ENCODE assay signal across 22 cellular contexts in genomic region chr1:204587621-204588020, GRCh38.
"Had no signal": no experiment of that assay in that cellular context is flagged by ENCODE, and none has a peak within 500 bp of the region (broad histone marks: within the 10 kb centered on the region; RNA-seq: fewer than 3 reads in every experiment).

No MANE protein-coding gene starts in this region.

- H3K27ac ChIP-seq: hepatocyte, left ventricle myocardium inferior, neural progenitor cell, testis had no signal

- H3K79me2 ChIP-seq: hepatocyte had no signal

- H3K9me3 ChIP-seq: left ventricle myocardium inferior, testis had no signal

- H3K36me3 Mint-ChIP-seq: mesothelial cell of epicardium; neural progenitor cell; stimulated activated effector memory CD8-positive, alpha-beta T cell treated with anti-CD3 and anti-CD28 coated beads, Interleukin-12 subunit alpha, Interleukin-12 subunit beta, amount 100 ng/mL, for 72 hours; type B pancreatic cell had no signal

- H3K27ac Mint-ChIP-seq: activated B cell treated with CpG ODN at 0.5 μM for 24 hours; activated CD4-positive, alpha-beta memory T cell treated with anti-CD3 and anti-CD28 coated beads, Interleukin-2, amount 10 ng/mL, durations not matched to agents 7 days and 5 days; activated CD4-positive, alpha-beta T cell treated with anti-CD3 and anti-CD28 coated beads, Interleukin-2, amount 10 ng/mL, durations not matched to agents 24 days and 14 days; activated naive CD4-positive, alpha-beta T cell treated with anti-CD3 and anti-CD28 coated beads, Interleukin-2, amount 50 U/mL, for 24 hours; immature natural killer cell; mesothelial cell of epicardium; neural progenitor cell; stimulated activated effector memory CD8-positive, alpha-beta T cell treated with anti-CD3 and anti-CD28 coated beads, Interleukin-12 subunit alpha, Interleukin-12 subunit beta, amount 100 ng/mL, for 72 hours; type B pancreatic cell had no signal

- H3K27me3 ChIP-seq: hepatocyte, neural progenitor cell, testis had no signal

- H3K36me3 ChIP-seq: left ventricle myocardium inferior, neural progenitor cell had no signal

- H3K9ac ChIP-seq: neural progenitor cell had no signal

- H2AFZ ChIP-seq: hepatocyte, neural progenitor cell had no signal

- H3K27me3 Mint-ChIP-seq: activated B cell treated with CpG ODN at 0.5 μM for 24 hours; activated CD4-positive, alpha-beta memory T cell treated with anti-CD3 and anti-CD28 coated beads, Interleukin-2, amount 10 ng/mL, durations not matched to agents 7 days and 5 days; activated CD4-positive, alpha-beta T cell treated with anti-CD3 and anti-CD28 coated beads, Interleukin-2, amount 10 ng/mL, durations not matched to agents 24 days and 14 days; activated naive CD4-positive, alpha-beta T cell treated with anti-CD3 and anti-CD28 coated beads, Interleukin-2, amount 50 U/mL, for 24 hours; central memory CD8-positive, alpha-beta T cell; naive thymus-derived CD8-positive, alpha-beta T cell had no signal

- H3K9me3 Mint-ChIP-seq: activated B cell treated with CpG ODN at 0.5 μM for 24 hours; activated CD4-positive, alpha-beta memory T cell treated with anti-CD3 and anti-CD28 coated beads, Interleukin-2, amount 10 ng/mL, durations not matched to agents 7 days and 5 days; activated CD4-positive, alpha-beta T cell treated with anti-CD3 and anti-CD28 coated beads, Interleukin-2, amount 10 ng/mL, durations not matched to agents 24 days and 14 days; activated naive CD4-positive, alpha-beta T cell treated with anti-CD3 and anti-CD28 coated beads, Interleukin-2, amount 50 U/mL, for 24 hours; central memory CD8-positive, alpha-beta T cell; immature natural killer cell; mesothelial cell of epicardium; naive thymus-derived CD8-positive, alpha-beta T cell; stimulated activated effector memory CD8-positive, alpha-beta T cell treated with anti-CD3 and anti-CD28 coated beads, Interleukin-12 subunit alpha, Interleukin-12 subunit beta, amount 100 ng/mL, for 72 hours; type B pancreatic cell had no signal

- H3K4me3 Mint-ChIP-seq: activated B cell treated with CpG ODN at 0.5 μM for 24 hours; activated CD4-positive, alpha-beta memory T cell treated with anti-CD3 and anti-CD28 coated beads, Interleukin-2, amount 10 ng/mL, durations not matched to agents 7 days and 5 days; activated CD4-positive, alpha-beta T cell treated with anti-CD3 and anti-CD28 coated beads, Interleukin-2, amount 10 ng/mL, durations not matched to agents 24 days and 14 days; activated naive CD4-positive, alpha-beta T cell treated with anti-CD3 and anti-CD28 coated beads, Interleukin-2, amount 50 U/mL, for 24 hours; central memory CD8-positive, alpha-beta T cell; immature natural killer cell; mesothelial cell of epicardium; naive thymus-derived CD8-positive, alpha-beta T cell; neural progenitor cell; stimulated activated effector memory CD8-positive, alpha-beta T cell treated with anti-CD3 and anti-CD28 coated beads, Interleukin-12 subunit alpha, Interleukin-12 subunit beta, amount 100 ng/mL, for 72 hours; type B pancreatic cell had no signal

- H3K4me2 ChIP-seq: hepatocyte, neural progenitor cell had no signal

- H3K4me1 Mint-ChIP-seq: central memory CD8-positive, alpha-beta T cell had no signal

- H3K4me1 ChIP-seq: testis had no signal

- DNase-seq: activated B cell treated with CpG ODN at 0.5 μM for 24 hours; activated CD4-positive, alpha-beta memory T cell treated with anti-CD3 and anti-CD28 coated beads, Interleukin-2, amount 10 ng/mL, durations not matched to agents 7 days and 5 days; activated CD4-positive, alpha-beta T cell treated with anti-CD3 and anti-CD28 coated beads, Interleukin-2, amount 10 ng/mL, durations not matched to agents 24 days and 14 days; activated effector memory CD4-positive, alpha-beta T cell treated with anti-CD3 and anti-CD28 coated beads, Interleukin-2, amount 50 U/mL, for 16 hours; effector memory CD4-positive, alpha-beta T cell; glutamatergic neuron; immature natural killer cell; kidney glomerular epithelial cell; left ventricle myocardium inferior; naive thymus-derived CD8-positive, alpha-beta T cell; posterior cingulate gyrus; small intestine; stimulated activated CD4-positive, alpha-beta T cell treated with anti-CD3 and anti-CD28 coated beads, Interleukin-2, amount 100 ng/mL, for 24 hours; T1000; testis had no signal

- H3K4me3 ChIP-seq: hepatocyte, left ventricle myocardium inferior, neural progenitor cell, testis had no signal
